In genomic region chr4:55393461-55394320, GRCh38 we compare ENCODE assay signal across 1 cellular context.
TF ChIP-seq lines count a peak whose summit lies in the region.

No MANE protein-coding gene starts in this region.

TF ChIP-seq in IMR-90, 13 proteins besides CTCF, POLR2A, EP300 and RAD21 (continued from another document):
- no peak for TF ChIP-seq RFX5 (IDR thresholded peaks at IDR 0.05; ENCODE audit: low read depth, low read length)
- TF ChIP-seq RCOR1 (IDR thresholded peaks at IDR 0.05; ENCODE audit: insufficient replicate concordance, low read length) = no peak
- TF ChIP-seq FOS (IDR thresholded peaks at IDR 0.05; ENCODE audit: low read depth, low read length) = no peak
- TF ChIP-seq MAZ (IDR thresholded peaks at IDR 0.05; ENCODE audit: borderline replicate concordance, low read depth, low read length) = no peak
- TF ChIP-seq CHD1 (IDR thresholded peaks at IDR 0.05; ENCODE audit: low read depth, low read length) = no peak
- no peak for TF ChIP-seq CEBPB (IDR thresholded peaks at IDR 0.05; ENCODE audit: low read depth, low read length)
- no peak for TF ChIP-seq ELK1 (IDR thresholded peaks at IDR 0.05; ENCODE audit: borderline replicate concordance, low read depth, low read length)
- TF ChIP-seq USF2 (IDR thresholded peaks at IDR 0.05; ENCODE audit: low read depth, low read length) = no peak
